ENCODE assay signal across 8 cellular contexts in genomic region chr17:5437721-5438317, GRCh38. TPM values are rescaled to one million over a fixed set of nuclear protein-coding genes. Genes with fewer than 3 reads are reported as not detected.
A peak's percentile ranks its signal among the peaks of the same experiment; 100 is the strongest.
DNase-seq lines count a peak whose midpoint lies in the region; ATAC-seq and TF ChIP-seq lines count a peak whose summit lies in the region.

No MANE protein-coding gene starts in this region.

- no peak for TF ChIP-seq POLR2A in IMR-90 (IDR thresholded peaks at IDR 0.05; ENCODE audit: low read depth, low read length)

- H2AFZ ChIP-seq in IMR-90 (replicated peaks; ENCODE audit: low read length, poor library complexity): no peak overlapping the region
- H2AFZ ChIP-seq in mammary epithelial cell (ENCODE audit: low read depth, low read length): no peak overlapping the region

- ATAC-seq in IMR-90 (ENCODE audit: low read depth) (no peak), GM21390 (IDR thresholded peaks at IDR 0.05; ENCODE audit: unreplicated experiment) (no peak)

- H3K27me3 ChIP-seq in IMR-90 (ENCODE audit: control insufficient read depth, insufficient read depth, low read length): no peaks in the 10 kb centered on the region
- no peaks in the 10 kb centered on the region for H3K27me3 ChIP-seq in mammary epithelial cell (ENCODE audit: insufficient read depth, low read length)

- peaks cover 3% of the 10 kb centered on the region; the same call in 1 of the 2 replicates for H3K9me1 ChIP-seq in IMR-90 (ENCODE audit: insufficient read depth, low read length)

- TF ChIP-seq CTCF in IMR-90 (conservative IDR thresholded peaks at IDR 0.05; ENCODE audit: low read depth, low read length) (no peak), mammary epithelial cell (conservative IDR thresholded peaks at IDR 0.05 in 1 of 2, IDR thresholded peaks at IDR 0.05 in 1 of 2; ENCODE audit: extremely low read depth in 1 of 2, insufficient read depth in 1 of 2, low read depth in 1 of 2, low read length in 2 of 2) (no peak)

- H3K18ac ChIP-seq in IMR-90 (ENCODE audit: low read depth, low read length): no peak overlapping the region

- peak overlapping the region; percentile 89 for H3K9ac ChIP-seq in IMR-90 (ENCODE audit: low read depth, low read length)
- H3K9ac ChIP-seq in mammary epithelial cell (ENCODE audit: insufficient read depth, low read length): peak overlapping the region; percentile 81

- WGBS in IMR-90 (ENCODE audit: extremely low coverage in 2 of 2, insufficient read length in 1 of 2), 2 experiments: no CpG with 5 or more reads among the region's 5 CpGs
- 10% methylated on average over 5 of the region's 5 CpGs for WGBS in mammary epithelial cell (ENCODE audit: low coverage, missing lambda C conversion rate)
- 54 to 63% methylated on average over 2 of the region's 5 CpGs for WGBS in mesodermal cell (ENCODE audit: insufficient coverage in 2 of 2), 2 experiments

- CTCF ChIA-PET in IMR-90 (lab: Yijun Ruan, JAX) (interaction anchor here (1.3 kb wide), 1 partner anchor 32 kb away, joined by 4 read pairs; no protein-coding TSS in a partner anchor), mammary epithelial cell (lab: Charles Lee; ENCODE audit: low non-redundant PET) (no interaction called here)

- H3K79me2 ChIP-seq in mammary epithelial cell (ENCODE audit: insufficient read depth, low read length): peaks cover 58% of the 10 kb centered on the region

- no peak overlapping the region for H2BK15ac ChIP-seq in IMR-90 (ENCODE audit: low read depth, low read length)

- POLR2A ChIA-PET in IMR-90 (lab: Charles Lee; ENCODE audit: unreplicated experiment): no interaction called here

- no peak overlapping the region for H3K14ac ChIP-seq in IMR-90 (replicated peaks; ENCODE audit: low read depth, low read length)

- H3K36me3 ChIP-seq in IMR-90 (ENCODE audit: control insufficient read depth, insufficient read depth, low read length) (peaks cover 36% of the 10 kb centered on the region), mammary epithelial cell (ENCODE audit: insufficient read depth, low read length) (peaks cover 24% of the 10 kb centered on the region), mesodermal cell (ENCODE audit: control insufficient read depth, insufficient read depth, low read length) (peaks cover 60% of the 10 kb centered on the region)

- H4K5ac ChIP-seq in IMR-90 (ENCODE audit: low read depth, low read length): no peak overlapping the region

- H4K8ac ChIP-seq in IMR-90 (ENCODE audit: low read depth in 2 of 2, low read length in 2 of 2): peak overlapping the region in 1 of 2 experiments; percentile 58; a peak in 1 of 4 replicates

- H3K27ac ChIP-seq in IMR-90 (ENCODE audit: insufficient read depth, low read length) (peak overlapping the region; percentile 53; the same call in 1 of the 2 replicates), mammary epithelial cell (ENCODE audit: insufficient read depth, low read depth, low read length) (peak overlapping the region; percentile 77), mesodermal cell (ENCODE audit: low read depth, low read length, severe bottlenecking) (no peak overlapping the region)

- peaks cover 11% of the 10 kb centered on the region for H4K20me1 ChIP-seq in IMR-90 (ENCODE audit: insufficient read depth, low read length)
- H4K20me1 ChIP-seq in mammary epithelial cell (ENCODE audit: insufficient read depth, low read length): no peaks in the 10 kb centered on the region

- H3K4me3 ChIP-seq in IMR-90 (ENCODE audit: insufficient read depth, low read depth, low read length) (peak overlapping the region; percentile 82), mammary epithelial cell (replicated peaks in 1 of 3; ENCODE audit: insufficient read depth in 1 of 3, low read depth in 2 of 3, low read length in 3 of 3) (peak overlapping the region; percentile 72 to 95 (median 90)), mesodermal cell (ENCODE audit: extremely low read depth, insufficient read depth, low read length, poor library complexity, severe bottlenecking) (peak overlapping the region; percentile 73)

- peaks cover 22 to 61% of the 10 kb centered on the region in 2 experiments for H3K79me1 ChIP-seq in IMR-90 (ENCODE audit: low read depth in 1 of 2, low read length in 2 of 2)

- intact Hi-C loops in IMR-90 (cut with micrococcal nuclease): no loop called here
- intact Hi-C loops in mammary epithelial cell (cut with micrococcal nuclease): loop anchor here (2.0 kb wide), 2 partner anchors 79 to 241 kb away; no protein-coding TSS in a partner anchor

- no peak for TF ChIP-seq RAD21 in IMR-90 (IDR thresholded peaks at IDR 0.05; ENCODE audit: low read length)

- peak; percentile 52 for DNase-seq in ACHN
- peak; percentile 37 for DNase-seq in IMR-90
- DNase-seq in mammary epithelial cell: peak; percentile 59
- DNase-seq in OCI-M2 (lab: John Stamatoyannopoulos, UW; ENCODE audit: unreplicated experiment): no peak
- no peak for DNase-seq in DMS114 treated with DMSO at 0.1 percent for 48 hours (lab: John Stamatoyannopoulos, UW; ENCODE audit: unreplicated experiment)
- no peak for DNase-seq in NCI-H2029 (lab: John Stamatoyannopoulos, UW)

- dilution Hi-C loops in IMR-90 (cut with HindIII; ENCODE audit: low sequenced_read_pairs, unreplicated experiment) (no loop called here), mammary epithelial cell (cut with HindIII; ENCODE audit: low sequenced_read_pairs) (loop anchor here (5.0 kb wide), 1 partner anchor 76 kb away; no protein-coding TSS in a partner anchor)

- peak overlapping the region; percentile 50; the same call in 1 of the 2 replicates for H3K56ac ChIP-seq in IMR-90 (ENCODE audit: extremely low read depth, insufficient read depth, low read length)

- H2AK9ac ChIP-seq in IMR-90 (replicated peaks; ENCODE audit: low read depth, low read length, poor library complexity): peak overlapping the region; percentile 38

- in situ Hi-C loops in ACHN (cut with HindIII; ENCODE audit: low pct_ligation_motif_present, low pct_unique_long_range_greater_than_20kb, low sequenced_read_pairs): no loop called here
- in situ Hi-C loops in IMR-90 (cut with MboI; ENCODE audit: low sequenced_read_pairs): no loop called here
- in situ Hi-C loops in mammary epithelial cell (cut with MboI; ENCODE audit: low sequenced_read_pairs in 2 of 2): no loop called here

- H3K4me1 ChIP-seq in IMR-90 (ENCODE audit: control insufficient read depth, insufficient read depth, low read length): peaks cover 7% of the 10 kb centered on the region
- peaks cover 15% of the 10 kb centered on the region for H3K4me1 ChIP-seq in mammary epithelial cell (ENCODE audit: insufficient read depth, low read length)
- peaks cover 8% of the 10 kb centered on the region for H3K4me1 ChIP-seq in mesodermal cell (ENCODE audit: control insufficient read depth, insufficient read depth, low read length, poor library complexity, severe bottlenecking)

- H2BK20ac ChIP-seq in IMR-90 (ENCODE audit: low read depth, low read length): no peak overlapping the region

- no peak overlapping the region for H4K91ac ChIP-seq in IMR-90 (ENCODE audit: insufficient read depth, low read depth, low read length)

- H3K9me3 ChIP-seq in IMR-90 (ENCODE audit: control insufficient read depth, insufficient read depth, low read length) (no peaks in the 10 kb centered on the region), mammary epithelial cell (replicated peaks; ENCODE audit: insufficient read depth, low read length) (no peaks in the 10 kb centered on the region), mesodermal cell (ENCODE audit: control insufficient read depth, low read length) (no peaks in the 10 kb centered on the region)

- H3K23ac ChIP-seq in IMR-90 (ENCODE audit: low read depth, low read length): peak overlapping the region; percentile 83; the same call in 1 of the 2 replicates

- peak overlapping the region; percentile 84 for H3K4me2 ChIP-seq in IMR-90 (ENCODE audit: low read depth, low read length)
- H3K4me2 ChIP-seq in mammary epithelial cell (ENCODE audit: insufficient read depth, low read depth, low read length): peak overlapping the region; percentile 89

- H2AK5ac ChIP-seq in IMR-90 (ENCODE audit: low read depth, low read length): no peak overlapping the region

- BruUV-seq in IMR-90 (replicated peaks; lab: Mats Ljungman, UMichigan): no TSS peak
- BruUV-seq in mammary epithelial cell (replicated peaks; lab: Mats Ljungman, UMichigan): TSS peak; percentile 83

- H2BK5ac ChIP-seq in IMR-90 (ENCODE audit: low read depth, low read length, poor library complexity, severe bottlenecking): peak overlapping the region; percentile 5

- no peak overlapping the region for H2BK120ac ChIP-seq in IMR-90 (ENCODE audit: low read depth, low read length)

- H3K4ac ChIP-seq in IMR-90 (ENCODE audit: low read depth, low read length): no peak overlapping the region

RNA-seq across cellular contexts. Expression of gene C1QBP, which starts 1.1 kb away (rescaled TPM):
- total RNA-seq in IMR-90 (2012; rRNA removed) (173 and 267 TPM in 2 replicates), mammary epithelial cell (100 to 1,000 TPM; 152 to 221 TPM)
- polyA plus RNA-seq in IMR-90 (2012; rRNA removed) (156 and 172 TPM in 2 replicates), mammary epithelial cell (275 TPM)
- polyA plus RNA-seq in IMR-90 (2012; cell fraction: cytosol; rRNA removed): 83.8 and 118 TPM in 2 replicates
- 43.6 and 65.2 TPM in 2 replicates for polyA plus RNA-seq in IMR-90 (2012; cell fraction: nucleus; rRNA removed; ENCODE audit: low replicate concordance)
- polyA minus RNA-seq in mammary epithelial cell: 184 TPM
- 220 TPM for polyA plus RNA-seq in mesodermal cell (2013, experiment 1 of 2)
- 228 TPM for polyA plus RNA-seq in mesodermal cell (2013, experiment 2 of 2)

RNA-seq across cellular contexts. Expression of gene RPAIN, which starts 17.8 kb away (rescaled TPM):
- 28.7 and 40.0 TPM in 2 replicates for total RNA-seq in IMR-90 (2012; rRNA removed)
- 29.0 and 34.9 TPM in 2 replicates for polyA plus RNA-seq in IMR-90 (2012; rRNA removed)
- 19.9 and 22.5 TPM in 2 replicates for polyA plus RNA-seq in IMR-90 (2012; cell fraction: cytosol; rRNA removed)
- 21.8 and 91.3 TPM in 2 replicates for polyA plus RNA-seq in IMR-90 (2012; cell fraction: nucleus; rRNA removed; ENCODE audit: low replicate concordance)
- 10 to 100 TPM; 23.3 to 35.7 TPM for total RNA-seq in mammary epithelial cell
- polyA plus RNA-seq in mammary epithelial cell: 19.2 TPM
- polyA minus RNA-seq in mammary epithelial cell: 36.2 TPM
- 51.3 TPM for polyA plus RNA-seq in mesodermal cell (2013, experiment 1 of 2)
- 52.7 TPM for polyA plus RNA-seq in mesodermal cell (2013, experiment 2 of 2)

RNA-seq across cellular contexts. Expression of gene NUP88, which starts 18.4 kb away (rescaled TPM):
- total RNA-seq in IMR-90 (2012; rRNA removed) (80.5 and 83.7 TPM in 2 replicates), mammary epithelial cell (10 to 100 TPM; 50.8 to 71.4 TPM)
- polyA plus RNA-seq in IMR-90 (2012; rRNA removed) (57.0 and 63.2 TPM in 2 replicates), mammary epithelial cell (75.0 TPM)
- 16.6 and 22.5 TPM in 2 replicates for polyA plus RNA-seq in IMR-90 (2012; cell fraction: cytosol; rRNA removed)
- 12.7 and 36.7 TPM in 2 replicates for polyA plus RNA-seq in IMR-90 (2012; cell fraction: nucleus; rRNA removed; ENCODE audit: low replicate concordance)
- 127 TPM for polyA minus RNA-seq in mammary epithelial cell
- 71.2 TPM for polyA plus RNA-seq in mesodermal cell (2013, experiment 1 of 2)
- 66.1 TPM for polyA plus RNA-seq in mesodermal cell (2013, experiment 2 of 2)

RNA-seq across cellular contexts. Expression of gene DHX33, which starts 31.0 kb away (rescaled TPM):
- total RNA-seq in IMR-90 (2012; rRNA removed) (13.1 and 14.0 TPM in 2 replicates), mammary epithelial cell (10 to 100 TPM; 17.8 to 30.5 TPM)
- polyA plus RNA-seq in IMR-90 (2012; rRNA removed) (16.1 and 17.2 TPM in 2 replicates), mammary epithelial cell (22.1 TPM)
- 6.7 and 7.3 TPM in 2 replicates for polyA plus RNA-seq in IMR-90 (2012; cell fraction: cytosol; rRNA removed)
- polyA plus RNA-seq in IMR-90 (2012; cell fraction: nucleus; rRNA removed; ENCODE audit: low replicate concordance): 21.5 and 24.7 TPM in 2 replicates
- 31.1 TPM for polyA minus RNA-seq in mammary epithelial cell
- 13.6 TPM for polyA plus RNA-seq in mesodermal cell (2013, experiment 1 of 2)
- polyA plus RNA-seq in mesodermal cell (2013, experiment 2 of 2): 12.5 TPM

RNA-seq across cellular contexts. Expression of gene DERL2, which starts 48.2 kb away (rescaled TPM):
- total RNA-seq in IMR-90 (2012; rRNA removed) (27.4 and 52.8 TPM in 2 replicates), mammary epithelial cell (10 to 100 TPM; 25.8 to 64.5 TPM)
- polyA plus RNA-seq in IMR-90 (2012; rRNA removed) (44.1 and 44.2 TPM in 2 replicates), mammary epithelial cell (49.1 TPM)
- polyA plus RNA-seq in IMR-90 (2012; cell fraction: cytosol; rRNA removed): 19.6 and 25.7 TPM in 2 replicates
- 14.2 and 58.1 TPM in 2 replicates for polyA plus RNA-seq in IMR-90 (2012; cell fraction: nucleus; rRNA removed; ENCODE audit: low replicate concordance)
- polyA minus RNA-seq in mammary epithelial cell: 21.6 TPM
- 62.0 TPM for polyA plus RNA-seq in mesodermal cell (2013, experiment 1 of 2)
- 59.4 TPM for polyA plus RNA-seq in mesodermal cell (2013, experiment 2 of 2)

Comparison
In these comparisons a context has a peak if more than half of its experiments do, and no peak if none do; other contexts are left out.
1. DNase-seq: peak in ACHN (single experiment), IMR-90 (single experiment) and mammary epithelial cell (single experiment); none in OCI-M2 (single experiment), DMS114 treated with DMSO at 0.1 percent for 48 hours (single experiment) and NCI-H2029 (single experiment).
2. Peak in every context shown above with its lines, with median percentiles within 50 percentile points of each other: H3K4me3 ChIP-seq.